1 cellular context compared by ENCODE assay signal in genomic region chr2:98911376-98912154, GRCh38.
TF ChIP-seq lines count a peak whose summit lies in the region.

No MANE protein-coding gene starts in this region.

TF ChIP-seq in HepG2, 621 proteins besides CTCF, POLR2A, EP300 and RAD21 (continued from another document and continues in another):
- peak; percentile 37 for TF ChIP-seq PATZ1 (CRISPR knock-in tag; IDR thresholded peaks at IDR 0.05)
- no peak for TF ChIP-seq ZBTB44 (CRISPR knock-in tag; IDR thresholded peaks at IDR 0.05)
- TF ChIP-seq SNAPC2 (CRISPR knock-in tag; IDR thresholded peaks at IDR 0.05), result no peak
- TF ChIP-seq PLRG1 (conservative IDR thresholded peaks at IDR 0.05), result no peak
- TF ChIP-seq ZNF383 (CRISPR knock-in tag; IDR thresholded peaks at IDR 0.05; ENCODE audit: borderline replicate concordance), result no peak
- TF ChIP-seq NFYB (CRISPR knock-in tag; IDR thresholded peaks at IDR 0.05), result no peak
- no peak for TF ChIP-seq HNRNPLL (IDR thresholded peaks at IDR 0.05; ENCODE audit: low read depth, low read length, poor library complexity, severe bottlenecking)
- TF ChIP-seq ZSCAN22 (CRISPR knock-in tag; IDR thresholded peaks at IDR 0.05), result peak; percentile 97
- peak; percentile 78 for TF ChIP-seq SALL1 (CRISPR knock-in tag; IDR thresholded peaks at IDR 0.05)
- no peak for TF ChIP-seq RFXANK (CRISPR knock-in tag; IDR thresholded peaks at IDR 0.05)
- TF ChIP-seq MLX (CRISPR knock-in tag; IDR thresholded peaks at IDR 0.05), result no peak
- TF ChIP-seq ZNF503 (CRISPR knock-in tag; IDR thresholded peaks at IDR 0.05), result no peak
- no peak for TF ChIP-seq POLR2AphosphoS2 (IDR thresholded peaks at IDR 0.05; ENCODE audit: low read depth, low read length)
- no peak for TF ChIP-seq PAWR (CRISPR knock-in tag; IDR thresholded peaks at IDR 0.05; ENCODE audit: borderline replicate concordance)
- TF ChIP-seq PCBP2 (optimal IDR thresholded peaks at IDR 0.05; ENCODE audit: low read depth, low read length, poor library complexity, severe bottlenecking), result no peak
- TF ChIP-seq CHD4 (IDR thresholded peaks at IDR 0.05; ENCODE audit: borderline replicate concordance, low read length), result no peak
- no peak for TF ChIP-seq ZNF232 (CRISPR knock-in tag; IDR thresholded peaks at IDR 0.05; ENCODE audit: borderline replicate concordance)
- TF ChIP-seq ZUFSP (CRISPR knock-in tag; IDR thresholded peaks at IDR 0.05; ENCODE audit: borderline replicate concordance), result no peak
- no peak for TF ChIP-seq ZNF138 (CRISPR knock-in tag; IDR thresholded peaks at IDR 0.05; ENCODE audit: low read depth)
- TF ChIP-seq KDM5B (CRISPR knock-in tag; IDR thresholded peaks at IDR 0.05; ENCODE audit: borderline replicate concordance), result peak; percentile 81; the same call in 1 of the 2 replicates
- TF ChIP-seq NR3C1 (CRISPR knock-in tag; IDR thresholded peaks at IDR 0.05), result no peak
- no peak for TF ChIP-seq ZBTB40 (IDR thresholded peaks at IDR 0.05)
- TF ChIP-seq ZBTB40 (CRISPR knock-in tag; IDR thresholded peaks at IDR 0.05), result no peak; the same call in 1 of the 2 replicates
- no peak for TF ChIP-seq ZNF781 (CRISPR knock-in tag; IDR thresholded peaks at IDR 0.05; ENCODE audit: borderline replicate concordance, not compliant biosample characterization)
- TF ChIP-seq CENPBD1 (CRISPR knock-in tag; IDR thresholded peaks at IDR 0.05; ENCODE audit: borderline replicate concordance, low read depth), result no peak
- no peak for TF ChIP-seq ATF7-NPFF (CRISPR knock-in tag; IDR thresholded peaks at IDR 0.05; ENCODE audit: low read depth)
- TF ChIP-seq TFDP2 (CRISPR knock-in tag; IDR thresholded peaks at IDR 0.05), result no peak
- TF ChIP-seq SALL2 (CRISPR knock-in tag; IDR thresholded peaks at IDR 0.05), result 0 out of 2 replicates have a peak, but pooled peaks have one; percentile 54
- no peak for TF ChIP-seq RBFOX2 (IDR thresholded peaks at IDR 0.05; ENCODE audit: low read depth, low read length)
- TF ChIP-seq KLF9 (CRISPR knock-in tag; IDR thresholded peaks at IDR 0.05; ENCODE audit: low read depth), result no peak
- TF ChIP-seq ZNF280B (CRISPR knock-in tag; IDR thresholded peaks at IDR 0.05; ENCODE audit: borderline replicate concordance), result peak; percentile 57; the same call in 1 of the 2 replicates
- TF ChIP-seq TEAD2 (CRISPR knock-in tag; IDR thresholded peaks at IDR 0.05), result no peak
- TF ChIP-seq MED1 (CRISPR knock-in tag; IDR thresholded peaks at IDR 0.05), result 0 out of 2 replicates have a peak, but pooled peaks have one; percentile 49
- no peak for TF ChIP-seq AHR (CRISPR knock-in tag; IDR thresholded peaks at IDR 0.05)
- TF ChIP-seq TFAP4 (IDR thresholded peaks at IDR 0.05; ENCODE audit: borderline replicate concordance, low read depth), result 0 out of 2 replicates have a peak, but pooled peaks have one; percentile 33
- no peak for TF ChIP-seq IKZF5 (CRISPR knock-in tag; IDR thresholded peaks at IDR 0.05)
